In genomic region chr18:79366177-79367094, GRCh38 we compare ENCODE assay signal across 17 cellular contexts. TPM values are rescaled to one million over a fixed set of nuclear protein-coding genes. Genes with fewer than 3 reads are reported as not detected.
DNase-seq lines count a peak whose midpoint lies in the region; ATAC-seq, FAIRE-seq and TF ChIP-seq lines count a peak whose summit lies in the region.
"Had no signal": no experiment of that assay in that cellular context is flagged by ENCODE, and none has a peak within 500 bp of the region (broad histone marks: within the 10 kb centered on the region; RNA-seq: fewer than 3 reads in every experiment).

No MANE protein-coding gene starts in this region.

- TF ChIP-seq POLR2A in sigmoid colon (IDR thresholded peaks at IDR 0.05) = no peak

- POLR2A ChIA-PET in AG04449 (lab: Yijun Ruan, JAX) = interaction anchor here (0.6 kb wide), 1 partner anchor 19 kb away, joined by 3 read pairs; no protein-coding TSS in a partner anchor
- POLR2A ChIA-PET in naive thymus-derived CD4-positive, alpha-beta T cell (lab: Charles Lee) = no interaction called here

- FAIRE-seq in bronchial epithelial cell (lab: Jason Lieb, UNC) = peak; percentile 52
- no peak for FAIRE-seq in small intestine (lab: Jason Lieb, UNC)
- FAIRE-seq: H1 had no signal

- peak; percentile 26 for ATAC-seq in left lung
- ATAC-seq in naive thymus-derived CD4-positive, alpha-beta T cell = no peak
- ATAC-seq: activated CD4-positive, CD25-positive, alpha-beta regulatory T cell treated with anti-CD3 and anti-CD28 coated beads, Interleukin-2, amount 50 U/mL, for 24 hours had no signal

- H3K9me3 ChIP-seq in left lung (no peaks in the 10 kb centered on the region), sigmoid colon (no peaks in the 10 kb centered on the region), small intestine (ENCODE audit: control insufficient read depth, low read depth) (no peaks in the 10 kb centered on the region)
- H3K9me3 ChIP-seq in naive thymus-derived CD4-positive, alpha-beta T cell (ENCODE audit: control insufficient read depth in 2 of 3, low read length in 3 of 3) = no peaks in the 10 kb centered on the region
- H3K9me3 ChIP-seq: breast epithelium, SJCRH30 had no signal

- H3K4me3 Mint-ChIP-seq in naive thymus-derived CD4-positive, alpha-beta T cell = no peak overlapping the region
- H3K4me3 Mint-ChIP-seq: activated T-helper 1 cell treated with anti-CD3 and anti-CD28 coated beads, Interleukin-12 subunit alpha, Interleukin-12 subunit beta, Interleukin-2, Interleukin-4 antibody, amounts not matched to agents 30 ng/mL and 10 ng/mL and 1 ng/mL, durations not matched to agents 14 hours and 24 hours and 36 hours; memory B cell had no signal

- WGBS in sigmoid colon, 2 donors = 82 to 85% methylated on average over 29 of the region's 29 CpGs
- 77 to 88% (median 87%) methylated on average over 27 to 29 of the region's 29 CpGs for WGBS in small intestine, 3 donors

- peak overlapping the region in 3 of 9 donors; percentile 0 to 27 (median 15) for H3K27ac Mint-ChIP-seq in naive thymus-derived CD4-positive, alpha-beta T cell
- H3K27ac Mint-ChIP-seq: memory B cell had no signal

- intact Hi-C loops in left lung (cut with DNase I) (no loop called here), sigmoid colon (cut with DNase I) (no loop called here)
- intact Hi-C loops in naive thymus-derived CD4-positive, alpha-beta T cell (cut with micrococcal nuclease) = no loop called here

- TF ChIP-seq CTCF in AG04449 (IDR thresholded peaks at IDR 0.05; ENCODE audit: insufficient read depth, low read length, missing control alignments) (no peak), bronchial epithelial cell (IDR thresholded peaks at IDR 0.05; ENCODE audit: insufficient read depth, low read length, severe bottlenecking) (no peak), left lung (IDR thresholded peaks at IDR 0.05) (no peak), sigmoid colon (IDR thresholded peaks at IDR 0.05) (no peak)

- no peaks in the 10 kb centered on the region for H3K27me3 Mint-ChIP-seq in naive thymus-derived CD4-positive, alpha-beta T cell
- H3K27me3 Mint-ChIP-seq: memory B cell had no signal

- peaks cover 13 to 37% (median 28%) of the 10 kb centered on the region in 7 donors for H3K4me1 Mint-ChIP-seq in naive thymus-derived CD4-positive, alpha-beta T cell

- H3K4me1 ChIP-seq in left lung (no peaks in the 10 kb centered on the region), sigmoid colon (no peaks in the 10 kb centered on the region), small intestine (ENCODE audit: control insufficient read depth in 2 of 2, insufficient read depth in 1 of 2, low read depth in 1 of 2, low read length in 1 of 2) (no peaks in the 10 kb centered on the region)
- peaks cover 6 to 13% of the 10 kb centered on the region in 2 donors for H3K4me1 ChIP-seq in naive thymus-derived CD4-positive, alpha-beta T cell (ENCODE audit: control insufficient read depth in 2 of 2, insufficient read depth in 2 of 2, low read length in 2 of 2)
- H3K4me1 ChIP-seq: breast epithelium had no signal

- no peak overlapping the region for H3K27ac ChIP-seq in left lung
- H3K27ac ChIP-seq in naive thymus-derived CD4-positive, alpha-beta T cell (ENCODE audit: low read depth, low read length) = no peak overlapping the region
- H3K27ac ChIP-seq in sigmoid colon = no peak overlapping the region
- no peak overlapping the region for H3K27ac ChIP-seq in small intestine (ENCODE audit: low read depth in 1 of 2, low read length in 1 of 2)
- H3K27ac ChIP-seq: breast epithelium, SJCRH30 had no signal

- H3K4me3 ChIP-seq in AG04449 (ENCODE audit: low read depth, low read length) (no peak overlapping the region), bronchial epithelial cell (ENCODE audit: low read depth, low read length) (no peak overlapping the region), left lung (no peak overlapping the region), sigmoid colon (no peak overlapping the region), small intestine (ENCODE audit: low read depth in 1 of 2, low read length in 2 of 2) (no peak overlapping the region)
- no peak overlapping the region for H3K4me3 ChIP-seq in naive thymus-derived CD4-positive, alpha-beta T cell (ENCODE audit: low read length)
- H3K4me3 ChIP-seq: breast epithelium, SJCRH30 had no signal

- H3K27me3 ChIP-seq in bronchial epithelial cell (ENCODE audit: control insufficient read depth, insufficient read depth, low read length) = no peaks in the 10 kb centered on the region
- no peaks in the 10 kb centered on the region for H3K27me3 ChIP-seq in left lung
- no peaks in the 10 kb centered on the region for H3K27me3 ChIP-seq in naive thymus-derived CD4-positive, alpha-beta T cell (ENCODE audit: control insufficient read depth in 2 of 2, insufficient read depth in 2 of 2, low read length in 2 of 2)
- no peaks in the 10 kb centered on the region for H3K27me3 ChIP-seq in sigmoid colon
- H3K27me3 ChIP-seq in small intestine (ENCODE audit: control insufficient read depth in 2 of 2, insufficient read depth in 2 of 2, low read length in 2 of 2) = no peaks in the 10 kb centered on the region
- H3K27me3 ChIP-seq: breast epithelium, SJCRH30 had no signal

- no peak for TF ChIP-seq EP300 in sigmoid colon (IDR thresholded peaks at IDR 0.05)

- H3K36me3 ChIP-seq in bronchial epithelial cell (ENCODE audit: control insufficient read depth, insufficient read depth, low read length) (peaks cover 1% of the 10 kb centered on the region), left lung (peaks cover 0 to 43% of the 10 kb centered on the region in 2 donors), sigmoid colon (peaks cover 0 to 38% (median 4%) of the 10 kb centered on the region in 4 donors), small intestine (ENCODE audit: control insufficient read depth in 2 of 2, insufficient read depth in 2 of 2, low read length in 2 of 2) (peaks cover 0 to 5% of the 10 kb centered on the region in 2 donors)
- peaks cover 0 to 24% (median 4%) of the 10 kb centered on the region in 3 experiments for H3K36me3 ChIP-seq in naive thymus-derived CD4-positive, alpha-beta T cell (ENCODE audit: control insufficient read depth in 2 of 3, insufficient read depth in 3 of 3, low read length in 3 of 3)
- H3K36me3 ChIP-seq: breast epithelium, SJCRH30 had no signal

- CTCF ChIA-PET in AG04449 (lab: Yijun Ruan, JAX) = interaction anchor here (1.1 to 3.2 kb wide), 3 partner anchors 12 to 18 kb away, joined by 3 to 31 read pairs (median 4); no protein-coding TSS in a partner anchor
- CTCF ChIA-PET in naive thymus-derived CD4-positive, alpha-beta T cell (lab: Charles Lee) = no interaction called here

- DNase-seq in AG04449 (ENCODE audit: low read depth, low spot score) = peak; percentile 74
- peak; percentile 93 for DNase-seq in H4 (ENCODE audit: low spot score)
- peak; percentile 18 for DNase-seq in bronchial epithelial cell (ENCODE audit: low read depth)
- no peak for DNase-seq in left lung
- no peak for DNase-seq in naive thymus-derived CD4-positive, alpha-beta T cell
- DNase-seq in sigmoid colon = no peak
- DNase-seq in NCI-H128 (lab: John Stamatoyannopoulos, UW; ENCODE audit: unreplicated experiment) = no peak
- no peak for DNase-seq in small intestine
- DNase-seq: ACHN, DND-41, NCI-H2171 treated with DMSO at 0.1 percent for 48 hours, SJCRH30 had no signal

- H3K36me3 Mint-ChIP-seq in naive thymus-derived CD4-positive, alpha-beta T cell = peaks cover 6 to 45% (median 18%) of the 10 kb centered on the region in 5 donors

- peaks cover 0 to 6% (median 0%) of the 10 kb centered on the region in 11 donors for H3K9me3 Mint-ChIP-seq in naive thymus-derived CD4-positive, alpha-beta T cell
- H3K9me3 Mint-ChIP-seq: activated T-helper 1 cell treated with anti-CD3 and anti-CD28 coated beads, Interleukin-12 subunit alpha, Interleukin-12 subunit beta, Interleukin-2, Interleukin-4 antibody, amounts not matched to agents 30 ng/mL and 10 ng/mL and 1 ng/mL, durations not matched to agents 14 hours and 24 hours and 36 hours; memory B cell had no signal

RNA-seq across cellular contexts. Expression of gene NFATC1, which starts 29.3 kb away (rescaled TPM):
- total RNA-seq in H4 (2014; rRNA removed; shearing (Covaris generic)) = 3.2 and 4.3 TPM in 2 replicates
- total RNA-seq in bronchial epithelial cell (0.53 and 1.7 TPM in 2 replicates), left lung (10 to 100 TPM; 16.0 to 17.1 TPM), sigmoid colon (10 to 100 TPM in 3 of 4 donors, 1 to 10 TPM in 1; 7.3 to 13.8 (median 11.1) TPM)
- total RNA-seq in naive thymus-derived CD4-positive, alpha-beta T cell = 10 to 100 TPM; 44.3 to 87.2 (median 53.8) TPM
- polyA plus RNA-seq in naive thymus-derived CD4-positive, alpha-beta T cell = 10 to 100 TPM; 27.1 to 49.9 TPM
- polyA plus RNA-seq in sigmoid colon (10 to 100 TPM in 1 of 3 donors, 1 to 10 TPM in 2; 1.6 to 12.4 (median 2.4) TPM), small intestine (1 to 10 TPM in 2 of 3 donors, under 1 TPM in 1; 0.67 to 5.9 (median 2.2) TPM)

Comparison
In these comparisons a context has a peak if more than half of its experiments do, and no peak if none do; other contexts are left out.
1. DNase-seq: peak in AG04449 (single experiment), H4 (single experiment) and bronchial epithelial cell (single experiment); none in left lung (0 of 2), naive thymus-derived CD4-positive, alpha-beta T cell (0 of 9), sigmoid colon (single experiment), NCI-H128 (single experiment) and small intestine (single experiment).